In genomic region chr16:31063843-31064611, GRCh38 we compare ENCODE assay signal across 9 cellular contexts. TPM values are rescaled to one million over a fixed set of nuclear protein-coding genes. Genes with fewer than 3 reads are reported as not detected.
DNase-seq lines count a peak whose midpoint lies in the region; ATAC-seq and TF ChIP-seq lines count a peak whose summit lies in the region.
"Had no signal": no experiment of that assay in that cellular context is flagged by ENCODE, and none has a peak within 500 bp of the region (broad histone marks: within the 10 kb centered on the region; RNA-seq: fewer than 3 reads in every experiment).

No MANE protein-coding gene starts in this region.

- peak overlapping the region; percentile 80 to 91 for H3K27ac Mint-ChIP-seq in natural killer cell treated with Interleukin-12 subunit alpha and Interleukin-12 subunit beta and Interleukin-15 and Interleukin-18, amount 100 ng/mL, for 72 hours

- DNase-seq in Peyer's patch, result peak in 2 of 3 donors; percentile 19 to 49
- DNase-seq in effector memory CD4-positive, alpha-beta T cell, result peak in 1 of 3 donors; percentile 5
- peak; percentile 76 for DNase-seq in natural killer cell treated with Interleukin-12 subunit alpha and Interleukin-12 subunit beta and Interleukin-15 and Interleukin-18, amount 100 ng/mL, for 72 hours (ENCODE audit: low spot score)
- no peak for DNase-seq in effector CD4-positive, alpha-beta T cell
- DNase-seq in SHP77 (lab: John Stamatoyannopoulos, UW), result no peak
- no peak for DNase-seq in pons (ENCODE audit: low spot score)
- DNase-seq: NCI-H2171 treated with DMSO at 0.1 percent for 48 hours had no signal

- H3K4me1 ChIP-seq in BLaER1 (peaks cover 25% of the 10 kb centered on the region), Peyer's patch (peaks cover 0 to 8% (median 0%) of the 10 kb centered on the region in 4 donors)
- H3K4me1 ChIP-seq in effector memory CD4-positive, alpha-beta T cell (ENCODE audit: control insufficient read depth, insufficient read depth, low read length, poor library complexity, severe bottlenecking), result peaks cover 22% of the 10 kb centered on the region

- TF ChIP-seq POLR2A in Peyer's patch (IDR thresholded peaks at IDR 0.05), result no peak

- no peak for TF ChIP-seq CTCF in Peyer's patch (IDR thresholded peaks at IDR 0.05)

- H3K4me3 ChIP-seq in BLaER1 (no peak overlapping the region), Peyer's patch (peak overlapping the region in 1 of 4 donors; percentile 12)
- peak overlapping the region; percentile 27 for H3K4me3 ChIP-seq in effector memory CD4-positive, alpha-beta T cell (ENCODE audit: insufficient read depth, low read depth, low read length, poor library complexity, severe bottlenecking)

- peak overlapping the region; percentile 85 for H3K4me3 Mint-ChIP-seq in natural killer cell treated with Interleukin-12 subunit alpha and Interleukin-12 subunit beta and Interleukin-15 and Interleukin-18, amount 100 ng/mL, for 72 hours

- peaks cover 36 to 47% of the 10 kb centered on the region in 2 donors for H3K4me1 Mint-ChIP-seq in natural killer cell treated with Interleukin-12 subunit alpha and Interleukin-12 subunit beta and Interleukin-15 and Interleukin-18, amount 100 ng/mL, for 72 hours (ENCODE audit: low read depth in 2 of 2)

- H4K20me1 ChIP-seq in BLaER1, result peaks cover 56% of the 10 kb centered on the region; the same call in 1 of the 2 replicates

- no peaks in the 10 kb centered on the region for H3K9me3 Mint-ChIP-seq in natural killer cell treated with Interleukin-12 subunit alpha and Interleukin-12 subunit beta and Interleukin-15 and Interleukin-18, amount 100 ng/mL, for 72 hours

- ATAC-seq in natural killer cell treated with Interleukin-12 subunit alpha and Interleukin-12 subunit beta and Interleukin-15 and Interleukin-18, amount 100 ng/mL, for 72 hours, result peak; percentile 87 to 89
- no peak for ATAC-seq in HG03025 (IDR thresholded peaks at IDR 0.05; ENCODE audit: low FRiP score, unreplicated experiment)

- peaks cover 74% of the 10 kb centered on the region for H3K36me3 ChIP-seq in BLaER1
- H3K36me3 ChIP-seq in Peyer's patch, result peaks cover 0 to 27% (median 0%) of the 10 kb centered on the region in 3 donors
- H3K36me3 ChIP-seq in effector memory CD4-positive, alpha-beta T cell (ENCODE audit: control insufficient read depth, insufficient read depth, low read length), result peaks cover 14% of the 10 kb centered on the region

- H3K27me3 Mint-ChIP-seq in natural killer cell treated with Interleukin-12 subunit alpha and Interleukin-12 subunit beta and Interleukin-15 and Interleukin-18, amount 100 ng/mL, for 72 hours, result no peaks in the 10 kb centered on the region

- H3K27me3 ChIP-seq in BLaER1 (no peaks in the 10 kb centered on the region), Peyer's patch (no peaks in the 10 kb centered on the region)
- no peaks in the 10 kb centered on the region for H3K27me3 ChIP-seq in effector memory CD4-positive, alpha-beta T cell (replicated peaks; ENCODE audit: control insufficient read depth, insufficient read depth, low read length, poor library complexity, severe bottlenecking)

- H3K9ac ChIP-seq in BLaER1, result peak overlapping the region; percentile 48

- H3K27ac ChIP-seq in BLaER1, result peak overlapping the region; percentile 63
- H3K27ac ChIP-seq in Peyer's patch, result peak overlapping the region in 2 of 4 donors; percentile 19 to 44
- no peak overlapping the region for H3K27ac ChIP-seq in effector memory CD4-positive, alpha-beta T cell (ENCODE audit: insufficient read depth, low read length, poor library complexity, severe bottlenecking)

- H3K36me3 Mint-ChIP-seq in natural killer cell treated with Interleukin-12 subunit alpha and Interleukin-12 subunit beta and Interleukin-15 and Interleukin-18, amount 100 ng/mL, for 72 hours, result no peaks in the 10 kb centered on the region

- peak overlapping the region; percentile 62 for H3K4me2 ChIP-seq in BLaER1

- H3K9me3 ChIP-seq in BLaER1 (no peaks in the 10 kb centered on the region), Peyer's patch (no peaks in the 10 kb centered on the region)
- no peaks in the 10 kb centered on the region for H3K9me3 ChIP-seq in effector memory CD4-positive, alpha-beta T cell (ENCODE audit: control insufficient read depth, low read length)

RNA-seq across cellular contexts. Expression of gene ZNF668, which starts 10.0 kb away (rescaled TPM):
- 10 to 100 TPM in 2 of 4 donors, 1 to 10 TPM in 2; 3.3 to 17.2 (median 11.4) TPM for total RNA-seq in Peyer's patch
- total RNA-seq in natural killer cell treated with Interleukin-12 subunit alpha and Interleukin-12 subunit beta and Interleukin-15 and Interleukin-18, amount 100 ng/mL, for 72 hours, result 10 to 100 TPM; 16.4 to 30.5 TPM

RNA-seq across cellular contexts. Expression of gene ZNF646, which starts 10.2 kb away (rescaled TPM):
- 10 to 100 TPM; 11.6 to 42.1 (median 29.8) TPM for total RNA-seq in Peyer's patch
- total RNA-seq in natural killer cell treated with Interleukin-12 subunit alpha and Interleukin-12 subunit beta and Interleukin-15 and Interleukin-18, amount 100 ng/mL, for 72 hours, result 10 to 100 TPM; 25.8 to 26.3 TPM

RNA-seq across cellular contexts. Expression of gene PRSS53, which starts 24.7 kb away (rescaled TPM):
- total RNA-seq in Peyer's patch, result 10 to 100 TPM in 2 of 4 donors, 1 to 10 TPM in 2; 6.8 to 18.4 (median 12.0) TPM
- total RNA-seq in natural killer cell treated with Interleukin-12 subunit alpha and Interleukin-12 subunit beta and Interleukin-15 and Interleukin-18, amount 100 ng/mL, for 72 hours, result 1 to 10 TPM; 4.1 to 5.1 TPM

RNA-seq across cellular contexts. Expression of gene VKORC1, which starts 30.6 kb away (rescaled TPM):
- total RNA-seq in Peyer's patch, result 100 to 1,000 TPM in 2 of 4 donors, 10 to 100 TPM in 2; 20.6 to 207 (median 102) TPM
- 10 to 100 TPM; 65.2 to 84.6 TPM for total RNA-seq in natural killer cell treated with Interleukin-12 subunit alpha and Interleukin-12 subunit beta and Interleukin-15 and Interleukin-18, amount 100 ng/mL, for 72 hours

RNA-seq across cellular contexts. Expression of gene STX4, which starts 30.7 kb away (rescaled TPM):
- total RNA-seq in Peyer's patch, result 100 to 1,000 TPM in 3 of 4 donors, 10 to 100 TPM in 1; 60.2 to 159 (median 101) TPM
- 10 to 100 TPM; 85.1 to 92.0 TPM for total RNA-seq in natural killer cell treated with Interleukin-12 subunit alpha and Interleukin-12 subunit beta and Interleukin-15 and Interleukin-18, amount 100 ng/mL, for 72 hours

Comparison
In these comparisons a context has a peak if more than half of its experiments do, and no peak if none do; other contexts are left out.
1. DNase-seq: peak in Peyer's patch (2 of 3) and natural killer cell treated with Interleukin-12 subunit alpha and Interleukin-12 subunit beta and Interleukin-15 and Interleukin-18, amount 100 ng/mL, for 72 hours (single experiment); none in effector CD4-positive, alpha-beta T cell (single experiment), SHP77 (0 of 2) and pons (single experiment).